22 cellular contexts compared by ENCODE assay signal in the genomic region with DNA sequence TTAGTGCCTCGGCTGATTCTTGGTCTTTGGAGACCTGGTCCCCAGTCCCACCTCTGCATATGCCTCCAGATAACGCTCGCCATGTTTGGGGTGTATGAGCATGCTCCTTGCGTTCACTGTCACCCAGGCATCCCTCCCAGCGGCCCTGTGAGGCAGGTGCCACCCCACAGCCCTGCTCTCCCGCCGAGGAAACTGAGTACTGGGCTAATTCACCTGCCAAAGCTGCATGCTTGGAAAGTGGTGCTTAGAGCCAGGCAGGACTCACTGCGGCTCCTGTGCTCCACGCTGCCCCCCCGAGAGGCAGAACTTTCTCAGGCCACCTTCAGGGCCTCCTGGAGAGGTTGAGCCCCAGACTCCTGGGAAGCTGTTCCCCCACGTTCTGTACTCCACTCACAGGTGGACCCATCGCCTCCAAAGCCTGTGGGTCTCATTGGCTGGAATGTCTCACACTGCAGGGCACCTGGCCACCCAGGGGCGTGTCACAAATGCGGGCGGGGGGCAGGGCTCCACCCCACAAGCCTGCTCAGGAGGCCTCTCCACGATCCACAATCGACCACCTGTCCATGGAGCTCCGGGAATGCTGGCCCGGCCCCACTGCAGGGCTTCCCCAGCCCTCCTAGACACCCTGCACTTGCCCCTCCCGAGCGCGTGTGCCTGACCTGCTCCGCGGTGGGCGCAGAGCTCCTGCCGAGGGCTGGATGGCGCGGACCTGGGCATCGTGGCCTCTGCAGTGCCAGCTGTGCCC.
DNase-seq lines count a peak whose midpoint lies in the region; ATAC-seq and TF ChIP-seq lines count a peak whose summit lies in the region.
"Had no signal": no experiment of that assay in that cellular context is flagged by ENCODE, and none has a peak within 500 bp of the region (broad histone marks: within the 10 kb centered on the region; RNA-seq: fewer than 3 reads in every experiment).

No MANE protein-coding gene starts in this region.

- TF ChIP-seq CTCF in right atrium auricular region (IDR thresholded peaks at IDR 0.05): no peak
- no peak for TF ChIP-seq CTCF in osteoblast (IDR thresholded peaks at IDR 0.05; ENCODE audit: extremely low read depth, low read depth, low read length)

- H3K27me3 ChIP-seq in right atrium auricular region (no peaks in the 10 kb centered on the region), osteoblast (ENCODE audit: insufficient read depth, low read length) (no peaks in the 10 kb centered on the region), aorta (ENCODE audit: control insufficient read depth in 1 of 2, insufficient read depth in 2 of 2, low read length in 1 of 2) (no peaks in the 10 kb centered on the region)
- H3K27me3 ChIP-seq: BE2C had no signal

- H2AFZ ChIP-seq in osteoblast (ENCODE audit: low read length): no peak overlapping the region

- H3K36me3 ChIP-seq in right atrium auricular region (no peaks in the 10 kb centered on the region), osteoblast (ENCODE audit: insufficient read depth, low read length) (no peaks in the 10 kb centered on the region), aorta (ENCODE audit: control insufficient read depth in 1 of 2, insufficient read depth in 2 of 2, low read length in 1 of 2) (no peaks in the 10 kb centered on the region)
- H3K36me3 ChIP-seq: BE2C had no signal

- H3K4me2 ChIP-seq in osteoblast (ENCODE audit: insufficient read depth, low read length): no peak overlapping the region
- H3K4me2 ChIP-seq: KMS-11 had no signal

- H3K9me3 ChIP-seq in right atrium auricular region (no peaks in the 10 kb centered on the region), osteoblast (ENCODE audit: low read depth, low read length) (no peaks in the 10 kb centered on the region), aorta (ENCODE audit: control insufficient read depth, low read length) (peaks cover 1% of the 10 kb centered on the region)
- H3K9me3 ChIP-seq: BE2C had no signal

- 96% methylated on average over 29 of the region's 29 CpGs for WGBS in aorta, 2 donors

- DNase-seq in left ventricle myocardium superior (no peak), right atrium auricular region (ENCODE audit: low spot score) (no peak), islet precursor cell (peak; percentile 41), osteoblast (ENCODE audit: insufficient read length, low spot score, missing footprints) (peak; percentile 55), aorta (peak in 1 of 2 donors; percentile 57), NCI-H526 treated with DMSO at 0.1 percent for 48 hours (lab: John Stamatoyannopoulos, UW) (no peak), SW480 (ENCODE audit: low spot score) (no peak)
- DNase-seq in activated CD4-positive, alpha-beta T cell treated with anti-CD3 and anti-CD28 coated beads for 1 hour: no peak
- DNase-seq: 8988T; BE2C; CD4-positive, alpha-beta memory T cell; DMS79; GOT3; HFFc6; NCI-H1436 treated with DMSO at 0.1 percent for 48 hours; NCI-H2029 treated with DMSO at 0.1 percent for 48 hours; NCI-H2171 treated with DMSO at 0.1 percent for 48 hours; NCI-H446 treated with DMSO at 0.1 percent for 48 hours; NCI-H748 treated with DMSO at 0.1 percent for 48 hours; PC-3 had no signal

- H3K79me2 ChIP-seq in osteoblast (ENCODE audit: insufficient read depth, low read length): no peaks in the 10 kb centered on the region

- no peak overlapping the region for H3K4me3 ChIP-seq in right atrium auricular region
- no peak overlapping the region for H3K4me3 ChIP-seq in osteoblast (ENCODE audit: insufficient read depth, low read length)
- H3K4me3 ChIP-seq in aorta (ENCODE audit: low read length in 2 of 2): no peak overlapping the region

- intact Hi-C loops in left ventricle myocardium superior (cut with micrococcal nuclease): no loop called here
- intact Hi-C loops in aorta (cut with DNase I): no loop called here

- H3K27ac ChIP-seq in right atrium auricular region (no peak overlapping the region), osteoblast (ENCODE audit: low read depth, low read length) (no peak overlapping the region), aorta (ENCODE audit: low read depth in 1 of 2, low read length in 2 of 2) (no peak overlapping the region)
- H3K27ac ChIP-seq: KMS-11, RWPE1 had no signal

- peaks cover 6% of the 10 kb centered on the region for H4K20me1 ChIP-seq in osteoblast (ENCODE audit: insufficient read depth, low read length)

- ATAC-seq in left ventricle myocardium superior (peak; percentile 22), aorta (ENCODE audit: low FRiP score) (peak; percentile 11)
- ATAC-seq: PC-3 had no signal

- H3K4me1 ChIP-seq in right atrium auricular region: peaks cover 0 to 8% of the 10 kb centered on the region in 2 donors
- no peaks in the 10 kb centered on the region for H3K4me1 ChIP-seq in osteoblast (ENCODE audit: insufficient read depth, low read length)
- H3K4me1 ChIP-seq in aorta (ENCODE audit: control insufficient read depth in 1 of 2, insufficient read depth in 2 of 2, low read length in 2 of 2): no peaks in the 10 kb centered on the region
- H3K4me1 ChIP-seq: BE2C had no signal

Comparison
In these comparisons a context has a peak if more than half of its experiments do, and no peak if none do; other contexts are left out.
1. DNase-seq: peak in islet precursor cell (single experiment) and osteoblast (single experiment); none in left ventricle myocardium superior (single experiment), right atrium auricular region (single experiment), NCI-H526 treated with DMSO at 0.1 percent for 48 hours (single experiment), SW480 (single experiment) and activated CD4-positive, alpha-beta T cell treated with anti-CD3 and anti-CD28 coated beads for 1 hour (single experiment).